ENCODE assay signal across 1 cellular context in the genomic region with DNA sequence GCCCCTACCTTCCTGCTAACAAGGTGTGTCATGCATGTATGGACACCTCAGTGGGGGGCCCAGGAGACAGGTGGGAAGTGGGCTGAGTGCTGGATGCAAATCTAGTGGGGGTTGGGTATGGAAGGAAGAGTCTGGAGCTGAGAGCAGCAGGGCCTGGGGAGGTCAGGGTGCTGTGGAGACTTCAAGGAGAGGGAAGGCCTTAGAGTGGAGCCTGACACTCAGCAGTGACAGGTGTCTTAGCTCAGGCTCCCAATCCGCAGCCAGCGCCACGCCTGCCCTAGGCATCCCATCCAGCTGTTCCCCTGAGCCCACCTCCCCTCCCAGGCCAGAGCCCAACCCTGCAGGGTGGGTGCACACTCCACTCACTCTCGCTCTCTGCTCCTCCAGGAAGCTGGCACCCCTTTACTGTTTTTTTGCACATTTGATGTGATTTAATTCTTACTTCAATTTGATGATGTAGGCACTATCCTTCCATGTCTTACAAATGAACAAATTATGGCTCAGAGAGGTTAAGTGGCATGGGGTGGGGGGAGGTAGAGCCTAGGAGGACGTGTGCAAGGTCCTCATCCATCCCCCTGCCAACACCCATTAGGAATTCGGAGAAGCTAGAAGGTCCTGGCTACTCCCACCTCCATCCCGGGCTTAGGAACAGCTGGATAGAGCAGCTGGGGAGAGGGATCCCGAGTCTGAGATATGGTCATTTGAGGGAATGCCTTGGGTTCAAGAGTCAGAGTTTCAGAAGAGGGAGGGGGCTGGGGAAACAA.
TF ChIP-seq lines count a peak whose summit lies in the region.

No MANE protein-coding gene starts in this region.

TF ChIP-seq in H1, 55 proteins besides CTCF, POLR2A, EP300 and RAD21:
- no peak for TF ChIP-seq CBX5 (IDR thresholded peaks at IDR 0.05; ENCODE audit: low read depth, low read length)
- no peak for TF ChIP-seq CHD1 (IDR thresholded peaks at IDR 0.05; ENCODE audit: low read depth, low read length)
- no peak for TF ChIP-seq CREB1 (IDR thresholded peaks at IDR 0.05)
- no peak for TF ChIP-seq HDAC2 (IDR thresholded peaks at IDR 0.05; ENCODE audit: borderline replicate concordance in 1 of 2, low read depth in 2 of 2, low read length in 2 of 2)
- TF ChIP-seq RNF2 (IDR thresholded peaks at IDR 0.05; ENCODE audit: borderline replicate concordance, low read depth, low read length, missing control alignments, poor library complexity, severe bottlenecking), result no peak
- no peak for TF ChIP-seq ASH2L (IDR thresholded peaks at IDR 0.05; ENCODE audit: low read length)
- TF ChIP-seq POLR2AphosphoS5 (IDR thresholded peaks at IDR 0.05; ENCODE audit: low read depth, low read length), result no peak
- no peak for TF ChIP-seq SIRT6 (IDR thresholded peaks at IDR 0.05; ENCODE audit: low read length)
- no peak for TF ChIP-seq CBX8 (IDR thresholded peaks at IDR 0.05; ENCODE audit: borderline replicate concordance, low read depth, low read length)
- TF ChIP-seq BCL11A (IDR thresholded peaks at IDR 0.05; ENCODE audit: low read depth in 2 of 2, low read length in 2 of 2), result no peak
- no peak for TF ChIP-seq KDM1A (IDR thresholded peaks at IDR 0.05; ENCODE audit: borderline replicate concordance, low read length)
